ENCODE assay signal across 1 cellular context in genomic region chr16:84718-85452, GRCh38.
A peak's percentile ranks its signal among the peaks of the same experiment; 100 is the strongest.
TF ChIP-seq lines count a peak whose summit lies in the region.

No MANE protein-coding gene starts in this region.

TF ChIP-seq in GM12878, 131 proteins besides CTCF, POLR2A, EP300 and RAD21 (continued from another document and continues in another):
- TF ChIP-seq, protein P1, sequence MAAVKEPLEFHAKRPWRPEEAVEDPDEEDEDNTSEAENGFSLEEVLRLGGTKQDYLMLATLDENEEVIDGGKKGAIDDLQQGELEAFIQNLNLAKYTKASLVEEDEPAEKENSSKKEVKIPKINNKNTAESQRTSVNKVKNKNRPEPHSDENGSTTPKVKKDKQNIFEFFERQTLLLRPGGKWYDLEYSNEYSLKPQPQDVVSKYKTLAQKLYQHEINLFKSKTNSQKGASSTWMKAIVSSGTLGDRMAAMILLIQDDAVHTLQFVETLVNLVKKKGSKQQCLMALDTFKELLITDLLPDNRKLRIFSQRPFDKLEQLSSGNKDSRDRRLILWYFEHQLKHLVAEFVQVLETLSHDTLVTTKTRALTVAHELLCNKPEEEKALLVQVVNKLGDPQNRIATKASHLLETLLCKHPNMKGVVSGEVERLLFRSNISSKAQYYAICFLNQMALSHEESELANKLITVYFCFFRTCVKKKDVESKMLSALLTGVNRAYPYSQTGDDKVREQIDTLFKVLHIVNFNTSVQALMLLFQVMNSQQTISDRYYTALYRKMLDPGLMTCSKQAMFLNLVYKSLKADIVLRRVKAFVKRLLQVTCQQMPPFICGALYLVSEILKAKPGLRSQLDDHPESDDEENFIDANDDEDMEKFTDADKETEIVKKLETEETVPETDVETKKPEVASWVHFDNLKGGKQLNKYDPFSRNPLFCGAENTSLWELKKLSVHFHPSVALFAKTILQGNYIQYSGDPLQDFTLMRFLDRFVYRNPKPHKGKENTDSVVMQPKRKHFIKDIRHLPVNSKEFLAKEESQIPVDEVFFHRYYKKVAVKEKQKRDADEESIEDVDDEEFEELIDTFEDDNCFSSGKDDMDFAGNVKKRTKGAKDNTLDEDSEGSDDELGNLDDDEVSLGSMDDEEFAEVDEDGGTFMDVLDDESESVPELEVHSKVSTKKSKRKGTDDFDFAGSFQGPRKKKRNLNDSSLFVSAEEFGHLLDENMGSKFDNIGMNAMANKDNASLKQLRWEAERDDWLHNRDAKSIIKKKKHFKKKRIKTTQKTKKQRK (IDR thresholded peaks at IDR 0.05; ENCODE audit: low read depth, low read length) = no peak
- TF ChIP-seq, protein P2, sequence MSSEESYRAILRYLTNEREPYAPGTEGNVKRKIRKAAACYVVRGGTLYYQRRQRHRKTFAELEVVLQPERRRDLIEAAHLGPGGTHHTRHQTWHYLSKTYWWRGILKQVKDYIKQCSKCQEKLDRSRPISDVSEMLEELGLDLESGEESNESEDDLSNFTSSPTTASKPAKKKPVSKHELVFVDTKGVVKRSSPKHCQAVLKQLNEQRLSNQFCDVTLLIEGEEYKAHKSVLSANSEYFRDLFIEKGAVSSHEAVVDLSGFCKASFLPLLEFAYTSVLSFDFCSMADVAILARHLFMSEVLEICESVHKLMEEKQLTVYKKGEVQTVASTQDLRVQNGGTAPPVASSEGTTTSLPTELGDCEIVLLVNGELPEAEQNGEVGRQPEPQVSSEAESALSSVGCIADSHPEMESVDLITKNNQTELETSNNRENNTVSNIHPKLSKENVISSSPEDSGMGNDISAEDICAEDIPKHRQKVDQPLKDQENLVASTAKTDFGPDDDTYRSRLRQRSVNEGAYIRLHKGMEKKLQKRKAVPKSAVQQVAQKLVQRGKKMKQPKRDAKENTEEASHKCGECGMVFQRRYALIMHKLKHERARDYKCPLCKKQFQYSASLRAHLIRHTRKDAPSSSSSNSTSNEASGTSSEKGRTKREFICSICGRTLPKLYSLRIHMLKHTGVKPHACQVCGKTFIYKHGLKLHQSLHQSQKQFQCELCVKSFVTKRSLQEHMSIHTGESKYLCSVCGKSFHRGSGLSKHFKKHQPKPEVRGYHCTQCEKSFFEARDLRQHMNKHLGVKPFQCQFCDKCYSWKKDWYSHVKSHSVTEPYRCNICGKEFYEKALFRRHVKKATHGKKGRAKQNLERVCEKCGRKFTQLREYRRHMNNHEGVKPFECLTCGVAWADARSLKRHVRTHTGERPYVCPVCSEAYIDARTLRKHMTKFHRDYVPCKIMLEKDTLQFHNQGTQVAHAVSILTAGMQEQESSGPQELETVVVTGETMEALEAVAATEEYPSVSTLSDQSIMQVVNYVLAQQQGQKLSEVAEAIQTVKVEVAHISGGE (CRISPR knock-in tag; IDR thresholded peaks at IDR 0.05) = no peak
- TF ChIP-seq GATAD2B (conservative IDR thresholded peaks at IDR 0.05; ENCODE audit: low read depth) (0 out of 2 replicates have a peak, but pooled peaks have one; percentile 53), NFYA (IDR thresholded peaks at IDR 0.05; ENCODE audit: borderline replicate concordance, low read depth, low read length) (no peak), NBN (IDR thresholded peaks at IDR 0.05) (peak; percentile 84; the same call in 1 of the 2 replicates), ZNF384 (IDR thresholded peaks at IDR 0.05; ENCODE audit: borderline replicate concordance, low read depth, low read length) (no peak), MEF2A (IDR thresholded peaks at IDR 0.05; ENCODE audit: insufficient read depth, low read depth, low read length) (no peak), ZBTB40 (IDR thresholded peaks at IDR 0.05; ENCODE audit: borderline replicate concordance) (no peak; the same call in 1 of the 2 replicates), MTA3 (IDR thresholded peaks at IDR 0.05; ENCODE audit: borderline replicate concordance, low read length) (no peak; the same call in 1 of the 2 replicates), KAT2A (conservative IDR thresholded peaks at IDR 0.05; ENCODE audit: control insufficient read depth, low read depth, low read length) (no peak), BRCA1 (IDR thresholded peaks at IDR 0.05; ENCODE audit: low read depth, low read length) (no peak), NFXL1 (IDR thresholded peaks at IDR 0.05; ENCODE audit: borderline replicate concordance) (no peak), CEBPB (IDR thresholded peaks at IDR 0.05; ENCODE audit: borderline replicate concordance in 1 of 2, low read depth in 2 of 2, low read length in 2 of 2) (no peak), RAD51 (IDR thresholded peaks at IDR 0.05) (peak; percentile 71), ZNF622 (IDR thresholded peaks at IDR 0.05) (no peak), E4F1 (IDR thresholded peaks at IDR 0.05; ENCODE audit: borderline replicate concordance, partially characterized antibody) (no peak), JUNB (IDR thresholded peaks at IDR 0.05) (no peak)
- TF ChIP-seq, protein P3, sequence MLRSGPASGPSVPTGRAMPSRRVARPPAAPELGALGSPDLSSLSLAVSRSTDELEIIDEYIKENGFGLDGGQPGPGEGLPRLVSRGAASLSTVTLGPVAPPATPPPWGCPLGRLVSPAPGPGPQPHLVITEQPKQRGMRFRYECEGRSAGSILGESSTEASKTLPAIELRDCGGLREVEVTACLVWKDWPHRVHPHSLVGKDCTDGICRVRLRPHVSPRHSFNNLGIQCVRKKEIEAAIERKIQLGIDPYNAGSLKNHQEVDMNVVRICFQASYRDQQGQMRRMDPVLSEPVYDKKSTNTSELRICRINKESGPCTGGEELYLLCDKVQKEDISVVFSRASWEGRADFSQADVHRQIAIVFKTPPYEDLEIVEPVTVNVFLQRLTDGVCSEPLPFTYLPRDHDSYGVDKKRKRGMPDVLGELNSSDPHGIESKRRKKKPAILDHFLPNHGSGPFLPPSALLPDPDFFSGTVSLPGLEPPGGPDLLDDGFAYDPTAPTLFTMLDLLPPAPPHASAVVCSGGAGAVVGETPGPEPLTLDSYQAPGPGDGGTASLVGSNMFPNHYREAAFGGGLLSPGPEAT (IDR thresholded peaks at IDR 0.05; ENCODE audit: low read depth) = peak; percentile 84
- TF ChIP-seq, protein P4, sequence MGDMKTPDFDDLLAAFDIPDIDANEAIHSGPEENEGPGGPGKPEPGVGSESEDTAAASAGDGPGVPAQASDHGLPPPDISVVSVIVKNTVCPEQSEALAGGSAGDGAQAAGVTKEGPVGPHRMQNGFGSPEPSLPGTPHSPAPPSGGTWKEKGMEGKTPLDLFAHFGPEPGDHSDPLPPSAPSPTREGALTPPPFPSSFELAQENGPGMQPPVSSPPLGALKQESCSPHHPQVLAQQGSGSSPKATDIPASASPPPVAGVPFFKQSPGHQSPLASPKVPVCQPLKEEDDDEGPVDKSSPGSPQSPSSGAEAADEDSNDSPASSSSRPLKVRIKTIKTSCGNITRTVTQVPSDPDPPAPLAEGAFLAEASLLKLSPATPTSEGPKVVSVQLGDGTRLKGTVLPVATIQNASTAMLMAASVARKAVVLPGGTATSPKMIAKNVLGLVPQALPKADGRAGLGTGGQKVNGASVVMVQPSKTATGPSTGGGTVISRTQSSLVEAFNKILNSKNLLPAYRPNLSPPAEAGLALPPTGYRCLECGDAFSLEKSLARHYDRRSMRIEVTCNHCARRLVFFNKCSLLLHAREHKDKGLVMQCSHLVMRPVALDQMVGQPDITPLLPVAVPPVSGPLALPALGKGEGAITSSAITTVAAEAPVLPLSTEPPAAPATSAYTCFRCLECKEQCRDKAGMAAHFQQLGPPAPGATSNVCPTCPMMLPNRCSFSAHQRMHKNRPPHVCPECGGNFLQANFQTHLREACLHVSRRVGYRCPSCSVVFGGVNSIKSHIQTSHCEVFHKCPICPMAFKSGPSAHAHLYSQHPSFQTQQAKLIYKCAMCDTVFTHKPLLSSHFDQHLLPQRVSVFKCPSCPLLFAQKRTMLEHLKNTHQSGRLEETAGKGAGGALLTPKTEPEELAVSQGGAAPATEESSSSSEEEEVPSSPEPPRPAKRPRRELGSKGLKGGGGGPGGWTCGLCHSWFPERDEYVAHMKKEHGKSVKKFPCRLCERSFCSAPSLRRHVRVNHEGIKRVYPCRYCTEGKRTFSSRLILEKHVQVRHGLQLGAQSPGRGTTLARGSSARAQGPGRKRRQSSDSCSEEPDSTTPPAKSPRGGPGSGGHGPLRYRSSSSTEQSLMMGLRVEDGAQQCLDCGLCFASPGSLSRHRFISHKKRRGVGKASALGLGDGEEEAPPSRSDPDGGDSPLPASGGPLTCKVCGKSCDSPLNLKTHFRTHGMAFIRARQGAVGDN (IDR thresholded peaks at IDR 0.05) = peak; percentile 88; the same call in 1 of the 2 replicates
- TF ChIP-seq, protein P5, sequence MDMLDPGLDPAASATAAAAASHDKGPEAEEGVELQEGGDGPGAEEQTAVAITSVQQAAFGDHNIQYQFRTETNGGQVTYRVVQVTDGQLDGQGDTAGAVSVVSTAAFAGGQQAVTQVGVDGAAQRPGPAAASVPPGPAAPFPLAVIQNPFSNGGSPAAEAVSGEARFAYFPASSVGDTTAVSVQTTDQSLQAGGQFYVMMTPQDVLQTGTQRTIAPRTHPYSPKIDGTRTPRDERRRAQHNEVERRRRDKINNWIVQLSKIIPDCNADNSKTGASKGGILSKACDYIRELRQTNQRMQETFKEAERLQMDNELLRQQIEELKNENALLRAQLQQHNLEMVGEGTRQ (IDR thresholded peaks at IDR 0.05; ENCODE audit: borderline replicate concordance, low read depth, low read length) = no peak
- TF ChIP-seq, protein P6, sequence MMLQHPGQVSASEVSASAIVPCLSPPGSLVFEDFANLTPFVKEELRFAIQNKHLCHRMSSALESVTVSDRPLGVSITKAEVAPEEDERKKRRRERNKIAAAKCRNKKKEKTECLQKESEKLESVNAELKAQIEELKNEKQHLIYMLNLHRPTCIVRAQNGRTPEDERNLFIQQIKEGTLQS (IDR thresholded peaks at IDR 0.05; ENCODE audit: borderline replicate concordance, extremely low read depth, low read depth, low read length) = no peak
- TF ChIP-seq, protein P7, sequence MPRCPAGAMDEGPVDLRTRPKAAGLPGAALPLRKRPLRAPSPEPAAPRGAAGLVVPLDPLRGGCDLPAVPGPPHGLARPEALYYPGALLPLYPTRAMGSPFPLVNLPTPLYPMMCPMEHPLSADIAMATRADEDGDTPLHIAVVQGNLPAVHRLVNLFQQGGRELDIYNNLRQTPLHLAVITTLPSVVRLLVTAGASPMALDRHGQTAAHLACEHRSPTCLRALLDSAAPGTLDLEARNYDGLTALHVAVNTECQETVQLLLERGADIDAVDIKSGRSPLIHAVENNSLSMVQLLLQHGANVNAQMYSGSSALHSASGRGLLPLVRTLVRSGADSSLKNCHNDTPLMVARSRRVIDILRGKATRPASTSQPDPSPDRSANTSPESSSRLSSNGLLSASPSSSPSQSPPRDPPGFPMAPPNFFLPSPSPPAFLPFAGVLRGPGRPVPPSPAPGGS (IDR thresholded peaks at IDR 0.05; ENCODE audit: borderline replicate concordance, insufficient read depth, low read depth, low read length, poor library complexity, severe bottlenecking) = no peak
- TF ChIP-seq, protein P8, sequence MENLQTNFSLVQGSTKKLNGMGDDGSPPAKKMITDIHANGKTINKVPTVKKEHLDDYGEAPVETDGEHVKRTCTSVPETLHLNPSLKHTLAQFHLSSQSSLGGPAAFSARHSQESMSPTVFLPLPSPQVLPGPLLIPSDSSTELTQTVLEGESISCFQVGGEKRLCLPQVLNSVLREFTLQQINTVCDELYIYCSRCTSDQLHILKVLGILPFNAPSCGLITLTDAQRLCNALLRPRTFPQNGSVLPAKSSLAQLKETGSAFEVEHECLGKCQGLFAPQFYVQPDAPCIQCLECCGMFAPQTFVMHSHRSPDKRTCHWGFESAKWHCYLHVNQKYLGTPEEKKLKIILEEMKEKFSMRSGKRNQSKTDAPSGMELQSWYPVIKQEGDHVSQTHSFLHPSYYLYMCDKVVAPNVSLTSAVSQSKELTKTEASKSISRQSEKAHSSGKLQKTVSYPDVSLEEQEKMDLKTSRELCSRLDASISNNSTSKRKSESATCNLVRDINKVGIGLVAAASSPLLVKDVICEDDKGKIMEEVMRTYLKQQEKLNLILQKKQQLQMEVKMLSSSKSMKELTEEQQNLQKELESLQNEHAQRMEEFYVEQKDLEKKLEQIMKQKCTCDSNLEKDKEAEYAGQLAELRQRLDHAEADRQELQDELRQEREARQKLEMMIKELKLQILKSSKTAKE (IDR thresholded peaks at IDR 0.05; ENCODE audit: low read depth, poor library complexity, severe bottlenecking) = no peak
